Comparison of ENCODE assay signal across 12 cellular contexts in genomic region chr2:15311201-15311882, GRCh38.
DNase-seq lines count a peak whose midpoint lies in the region; ATAC-seq and TF ChIP-seq lines count a peak whose summit lies in the region.
"Had no signal": no experiment of that assay in that cellular context is flagged by ENCODE, and none has a peak within 500 bp of the region (broad histone marks: within the 10 kb centered on the region; RNA-seq: fewer than 3 reads in every experiment).

No MANE protein-coding gene starts in this region.

- no peak for TF ChIP-seq POLR2A in erythroblast (IDR thresholded peaks at IDR 0.05; ENCODE audit: low read length)

- peak; percentile 43 for ATAC-seq in GM18508 (IDR thresholded peaks at IDR 0.05; ENCODE audit: insufficient read depth, unreplicated experiment)
- ATAC-seq in GM21515 (IDR thresholded peaks at IDR 0.05; ENCODE audit: unreplicated experiment), result peak; percentile 52
- peak; percentile 59 for ATAC-seq in HG03469 (IDR thresholded peaks at IDR 0.05; ENCODE audit: unreplicated experiment)
- ATAC-seq: HCT116, Panc1 had no signal

- DNase-seq in erythroblast (lab: John Stamatoyannopoulos, UW) (peak; percentile 10 to 22), NCI-H524 (lab: John Stamatoyannopoulos, UW) (no peak), DMS79 treated with DMSO at 0.1 percent for 48 hours (lab: John Stamatoyannopoulos, UW) (no peak), SW480 (ENCODE audit: low spot score) (no peak)
- no peak for DNase-seq in stimulated activated CD4-positive, alpha-beta T cell treated with anti-CD3 and anti-CD28 coated beads, Interleukin-4, amount 100 ng/mL, for 4 hours
- DNase-seq: amniotic stem cell; stimulated activated CD4-positive, alpha-beta T cell treated with anti-CD3 and anti-CD28 coated beads, Interleukin-15, amount 100 ng/mL, for 24 hours had no signal

Comparison
In these comparisons a context has a peak if more than half of its experiments do, and no peak if none do; other contexts are left out.
1. DNase-seq: peak in erythroblast (2 of 2); none in stimulated activated CD4-positive, alpha-beta T cell treated with anti-CD3 and anti-CD28 coated beads, Interleukin-4, amount 100 ng/mL, for 4 hours (0 of 2), NCI-H524 (0 of 2), DMS79 treated with DMSO at 0.1 percent for 48 hours (single experiment) and SW480 (single experiment).
2. Peak in every context shown above with its lines, with median percentiles within 50 percentile points of each other: ATAC-seq.